In genomic region chr9:136328622-136329041, GRCh38 we compare ENCODE assay signal across 8 cellular contexts. TPM values are rescaled to one million over a fixed set of nuclear protein-coding genes. Genes with fewer than 3 reads are reported as not detected.
A peak's percentile ranks its signal among the peaks of the same experiment; 100 is the strongest.
DNase-seq lines count a peak whose midpoint lies in the region; ATAC-seq, FAIRE-seq and TF ChIP-seq lines count a peak whose summit lies in the region.

No MANE protein-coding gene starts in this region.

- no peak overlapping the region for H2AFZ ChIP-seq in OCI-LY3 (ENCODE audit: low read depth, low read length)

- no peak for TF ChIP-seq CTCF in OCI-LY3 (IDR thresholded peaks at IDR 0.05; ENCODE audit: low read depth, low read length)
- TF ChIP-seq CTCF in neural crest cell (conservative IDR thresholded peaks at IDR 0.05), result no peak

- H3K36me3 ChIP-seq in BLaER1 treated with 17β-estradiol and CSF1 and Interleukin-3, amounts not matched to agents 10 nM and 100 nM, result peaks cover 0 to 32% (median 21%) of the 10 kb centered on the region in 11 experiments; a peak in 14 of 22 replicates
- H3K36me3 ChIP-seq in OCI-LY3 (replicated peaks; ENCODE audit: low read depth, low read length), result no peaks in the 10 kb centered on the region

- no peaks in the 10 kb centered on the region for H3K79me2 ChIP-seq in OCI-LY3 (ENCODE audit: low read length)

- H3K4me1 Mint-ChIP-seq in neural crest cell, result peaks cover 15% of the 10 kb centered on the region

- peak overlapping the region; percentile 93 to 100 (median 99) for H3K4me2 ChIP-seq in BLaER1 treated with 17β-estradiol and CSF1 and Interleukin-3, amounts not matched to agents 10 nM and 100 nM
- peak overlapping the region; percentile 95 for H3K4me2 ChIP-seq in OCI-LY3 (ENCODE audit: low read length)

- ATAC-seq in HG03457 (IDR thresholded peaks at IDR 0.05; ENCODE audit: unreplicated experiment), result no peak

- no peak for FAIRE-seq in GM12892 (lab: Jason Lieb, UNC)

- peak overlapping the region; percentile 7 to 93 (median 86); a peak in 20 of 22 replicates for H3K27ac ChIP-seq in BLaER1 treated with 17β-estradiol and CSF1 and Interleukin-3, amounts not matched to agents 10 nM and 100 nM
- no peak overlapping the region for H3K27ac ChIP-seq in OCI-LY3 (ENCODE audit: low read length)

- H3K27me3 Mint-ChIP-seq in neural crest cell (ENCODE audit: low read depth), result peaks cover 3% of the 10 kb centered on the region

- TF ChIP-seq POLR2A in GM12892 (IDR thresholded peaks at IDR 0.05; ENCODE audit: low read depth, low read length), result no peak

- H3K36me3 Mint-ChIP-seq in neural crest cell (ENCODE audit: low read depth), result no peaks in the 10 kb centered on the region

- H3K9ac ChIP-seq in BLaER1 treated with 17β-estradiol and CSF1 and Interleukin-3, amounts not matched to agents 10 nM and 100 nM, result peak overlapping the region; percentile 71 to 95 (median 86)
- peak overlapping the region; percentile 79; the same call in 1 of the 2 replicates for H3K9ac ChIP-seq in OCI-LY3 (ENCODE audit: low read length)

- H3K9me3 ChIP-seq in BLaER1 treated with 17β-estradiol and CSF1 and Interleukin-3, amounts not matched to agents 10 nM and 100 nM (replicated peaks in 1 of 11), result no peaks in the 10 kb centered on the region
- H3K9me3 ChIP-seq in OCI-LY3 (ENCODE audit: insufficient read depth, low read length), result no peaks in the 10 kb centered on the region

- peaks cover 48 to 90% (median 83%) of the 10 kb centered on the region in 10 experiments for H3K4me1 ChIP-seq in BLaER1 treated with 17β-estradiol and CSF1 and Interleukin-3, amounts not matched to agents 10 nM and 100 nM
- H3K4me1 ChIP-seq in OCI-LY3 (ENCODE audit: low read length), result peaks cover 25% of the 10 kb centered on the region; the same call in 1 of the 2 replicates

- peak overlapping the region; percentile 94 for H3K4me3 Mint-ChIP-seq in neural crest cell

- H3K9me3 Mint-ChIP-seq in neural crest cell, result no peaks in the 10 kb centered on the region

- H3K27me3 ChIP-seq in BLaER1 treated with 17β-estradiol and CSF1 and Interleukin-3, amounts not matched to agents 10 nM and 100 nM, result peaks cover 0 to 6% (median 0%) of the 10 kb centered on the region in 11 experiments; a peak in 6 of 22 replicates
- H3K27me3 ChIP-seq in OCI-LY3 (ENCODE audit: low read depth, low read length), result no peaks in the 10 kb centered on the region

- DNase-seq in epidermal melanocyte (ENCODE audit: insufficient read length, low spot score) (peak; percentile 97), neural crest cell (ENCODE audit: low read depth, low spot score) (peak; percentile 67), GM12892 (ENCODE audit: insufficient read length) (no peak), DMS114 treated with DMSO at 0.1 percent for 48 hours (lab: John Stamatoyannopoulos, UW; ENCODE audit: unreplicated experiment) (no peak), islet precursor cell (no peak)

- H4K20me1 ChIP-seq in BLaER1 treated with 17β-estradiol and CSF1 and Interleukin-3, amounts not matched to agents 10 nM and 100 nM, result peaks cover 0 to 58% (median 56%) of the 10 kb centered on the region in 11 experiments; a peak in 20 of 22 replicates
- no peaks in the 10 kb centered on the region for H4K20me1 ChIP-seq in OCI-LY3 (ENCODE audit: insufficient read depth, low read length)

- H3K27ac Mint-ChIP-seq in neural crest cell (ENCODE audit: unreplicated experiment), result peak overlapping the region; percentile 80

- H3K4me3 ChIP-seq in BLaER1 treated with 17β-estradiol and CSF1 and Interleukin-3, amounts not matched to agents 10 nM and 100 nM, result peak overlapping the region; percentile 67 to 91 (median 78)
- peak overlapping the region; percentile 84 for H3K4me3 ChIP-seq in OCI-LY3 (ENCODE audit: low read length)

RNA-seq across cellular contexts. Expression of gene GPSM1, which starts 1.3 kb away (rescaled TPM):
- 50.8 and 56.7 TPM in 2 replicates for total RNA-seq in neural crest cell
- not detected for polyA plus RNA-seq in GM12892 (2012; ENCODE audit: missing spikeins)

RNA-seq across cellular contexts. Expression of gene CCDC187, which starts 24.7 kb away (rescaled TPM):
- 0.07 TPM in 1 of 2 replicates, not detected in the other for total RNA-seq in neural crest cell
- polyA plus RNA-seq in GM12892 (2012; ENCODE audit: missing spikeins), result not detected

RNA-seq across cellular contexts. Expression of gene DNLZ, which starts 34.9 kb away (rescaled TPM):
- total RNA-seq in neural crest cell, result 21.3 and 21.7 TPM in 2 replicates
- polyA plus RNA-seq in GM12892 (2012; ENCODE audit: missing spikeins), result 2.3 TPM

RNA-seq across cellular contexts. Expression of gene CARD9, which starts 44.8 kb away (rescaled TPM):
- 1.3 and 1.4 TPM in 2 replicates for total RNA-seq in neural crest cell
- 2.7 TPM for polyA plus RNA-seq in GM12892 (2012; ENCODE audit: missing spikeins)

Comparison
In these comparisons a context has a peak if more than half of its experiments do, and no peak if none do; other contexts are left out.
1. DNase-seq: peak in epidermal melanocyte (single experiment) and neural crest cell (single experiment); none in GM12892 (single experiment), DMS114 treated with DMSO at 0.1 percent for 48 hours (single experiment) and islet precursor cell (single experiment).